ENCODE assay signal across 8 cellular contexts in genomic region chr3:129277829-129278271, GRCh38. TPM values are rescaled to one million over a fixed set of nuclear protein-coding genes. Genes with fewer than 3 reads are reported as not detected.
DNase-seq lines count a peak whose midpoint lies in the region; ATAC-seq and TF ChIP-seq lines count a peak whose summit lies in the region.

No MANE protein-coding gene starts in this region.

- peak overlapping the region; percentile 100 for H3K9ac ChIP-seq in MM.1S (ENCODE audit: low read length)

- no peaks in the 10 kb centered on the region for H3K9me3 Mint-ChIP-seq in mesothelial cell of epicardium

- peaks cover 71% of the 10 kb centered on the region for H3K4me1 ChIP-seq in MM.1S (ENCODE audit: low read length)

- no peak overlapping the region for H3K4me3 ChIP-seq in MM.1S (ENCODE audit: low read length)

- DNase-seq in DMS114 treated with DMSO at 0.1 percent for 48 hours (lab: John Stamatoyannopoulos, UW; ENCODE audit: unreplicated experiment) (peak; percentile 20), MM.1S (no peak), cerebellar cortex (ENCODE audit: low spot score) (peak; percentile 28), mesothelial cell of epicardium (ENCODE audit: low spot score in 2 of 2, unreplicated experiment in 2 of 2) (no peak), GM19238 (ENCODE audit: insufficient read length, low spot score) (no peak), middle frontal gyrus (ENCODE audit: extremely low spot score, low spot score) (no peak), LoVo (ENCODE audit: low spot score) (no peak)

- peak overlapping the region; percentile 69 for H3K4me2 ChIP-seq in MM.1S (ENCODE audit: low read depth, low read length)

- peaks cover 59% of the 10 kb centered on the region for H3F3A ChIP-seq in MM.1S (ENCODE audit: insufficient read depth, low read length)

- H3K27me3 Mint-ChIP-seq in mesothelial cell of epicardium (ENCODE audit: low read depth), result no peaks in the 10 kb centered on the region

- no peaks in the 10 kb centered on the region for H3K9me2 ChIP-seq in MM.1S (replicated peaks; ENCODE audit: insufficient read depth, low read length)

- H3K36me3 ChIP-seq in MM.1S (replicated peaks; ENCODE audit: insufficient read depth, low read length), result no peaks in the 10 kb centered on the region; the same call in 1 of the 2 replicates

- H2AFZ ChIP-seq in MM.1S (ENCODE audit: low read length), result no peak overlapping the region

- H3K27ac Mint-ChIP-seq in mesothelial cell of epicardium, result peak overlapping the region; percentile 97

- peak overlapping the region; percentile 90; the same call in 1 of the 2 replicates for H3K27ac ChIP-seq in MM.1S (ENCODE audit: low read length)

- no peaks in the 10 kb centered on the region for H3K9me3 ChIP-seq in MM.1S (replicated peaks; ENCODE audit: insufficient read depth, low read length)

- no peaks in the 10 kb centered on the region for H3K27me3 ChIP-seq in MM.1S (replicated peaks; ENCODE audit: insufficient read depth, low read length)

- H4K20me1 ChIP-seq in MM.1S (ENCODE audit: insufficient read depth, low read length), result no peaks in the 10 kb centered on the region

- H3K4me1 Mint-ChIP-seq in mesothelial cell of epicardium, result peaks cover 17% of the 10 kb centered on the region

- peaks cover 31% of the 10 kb centered on the region for H3K36me3 Mint-ChIP-seq in mesothelial cell of epicardium

- TF ChIP-seq CTCF in MM.1S (IDR thresholded peaks at IDR 0.05; ENCODE audit: low read length) (no peak), mesothelial cell of epicardium (IDR thresholded peaks at IDR 0.05; ENCODE audit: unreplicated experiment) (no peak)

- peaks cover 47% of the 10 kb centered on the region for H3K79me2 ChIP-seq in MM.1S (ENCODE audit: low read length)

- peak overlapping the region; percentile 87 for H3K4me3 Mint-ChIP-seq in mesothelial cell of epicardium

- ATAC-seq in GM21360 (IDR thresholded peaks at IDR 0.05; ENCODE audit: unreplicated experiment), result no peak

RNA-seq across cellular contexts. Expression of gene HMCES, which starts 0.8 kb away (rescaled TPM):
- 26.6 to 31.1 TPM (median 29.6 TPM) in 3 replicates for total RNA-seq in mesothelial cell of epicardium

RNA-seq across cellular contexts. Expression of gene COPG1, which starts 28.4 kb away (rescaled TPM):
- 172 to 176 TPM (median 173 TPM) in 3 replicates for total RNA-seq in mesothelial cell of epicardium

Comparison
In these comparisons a context has a peak if more than half of its experiments do, and no peak if none do; other contexts are left out.
1. DNase-seq: peak in DMS114 treated with DMSO at 0.1 percent for 48 hours (single experiment) and cerebellar cortex (single experiment); none in MM.1S (single experiment), mesothelial cell of epicardium (0 of 2), GM19238 (single experiment), middle frontal gyrus (single experiment) and LoVo (single experiment).